In the genomic region with DNA sequence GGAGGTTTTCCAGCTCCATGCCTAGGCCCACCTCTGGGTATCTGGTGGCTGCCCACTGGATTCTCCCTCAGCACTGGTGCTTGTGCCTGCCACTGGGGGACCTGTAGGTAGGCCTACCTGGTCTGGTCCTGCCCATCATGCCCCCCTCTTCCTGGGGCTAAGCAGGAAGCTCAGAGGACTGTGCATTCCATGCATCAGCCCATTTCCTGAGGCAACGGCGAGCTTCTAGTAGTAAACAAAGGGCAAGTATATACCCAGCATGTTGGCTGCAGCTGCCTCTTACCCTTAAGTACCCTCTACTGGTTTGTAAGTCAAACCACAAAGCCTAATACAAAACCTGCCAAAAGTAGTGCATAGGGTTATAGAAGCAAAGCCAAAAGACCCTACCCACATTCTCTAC, we compare ENCODE assay signal across 26 cellular contexts. TPM values are rescaled to one million over a fixed set of nuclear protein-coding genes. Genes with fewer than 3 reads are reported as not detected.
DNase-seq lines count a peak whose midpoint lies in the region; ATAC-seq and TF ChIP-seq lines count a peak whose summit lies in the region.
"Had no signal": no experiment of that assay in that cellular context is flagged by ENCODE, and none has a peak within 500 bp of the region (broad histone marks: within the 10 kb centered on the region; RNA-seq: fewer than 3 reads in every experiment).

No MANE protein-coding gene starts in this region.

- H3K27me3 Mint-ChIP-seq in GM23338 (ENCODE audit: insufficient read depth, low read depth, poor library complexity) = peaks cover 8% of the 10 kb centered on the region

- DNase-seq in DMS53 (lab: John Stamatoyannopoulos, UW) (peak; percentile 4), DMS53 treated with DMSO at 0.1 percent for 48 hours (lab: John Stamatoyannopoulos, UW; ENCODE audit: unreplicated experiment) (no peak), GM23338 (ENCODE audit: low spot score) (peak; percentile 58), NT2/D1 (ENCODE audit: low read depth, low spot score) (peak; percentile 32), iPS DF 19.7 (ENCODE audit: low read depth, low spot score) (peak; percentile 64), heart left ventricle (no peak), SJCRH30 (no peak), NCI-H446 (lab: John Stamatoyannopoulos, UW) (no peak)
- DNase-seq: 8988T; AML-193; C1 segment of cervical spinal cord; Calu3; CD8-positive, alpha-beta T cell; DND-41; GM23248; NCI-H1092 treated with DMSO at 0.1 percent for 48 hours; NCI-H1436 treated with DMSO at 0.1 percent for 48 hours; NCI-H1930; NCI-H524; NCI-H82 had no signal

- no peaks in the 10 kb centered on the region for H3F3A ChIP-seq in GM23338 (replicated peaks; ENCODE audit: low read depth)

- H3K27ac Mint-ChIP-seq in GM23338 = no peak overlapping the region
- H3K27ac Mint-ChIP-seq: CD8-positive, alpha-beta T cell had no signal

- H2AFZ ChIP-seq in GM23338 = 0 out of 2 replicates have a peak overlapping the region, but pooled peaks have one; percentile 19
- H2AFZ ChIP-seq: GM23248 had no signal

- no peaks in the 10 kb centered on the region for H3K79me2 ChIP-seq in GM23338 (replicated peaks; ENCODE audit: insufficient read depth)

- intact Hi-C loops in heart left ventricle (cut with DNase I) = no loop called here

- H3K9ac ChIP-seq in NT2/D1 (ENCODE audit: insufficient read length, low read depth) = no peak overlapping the region
- H3K9ac ChIP-seq: GM23248 had no signal

- no peaks in the 10 kb centered on the region for H3K27me3 ChIP-seq in GM23338 (ENCODE audit: insufficient read depth)
- no peaks in the 10 kb centered on the region for H3K27me3 ChIP-seq in NT2/D1 (ENCODE audit: insufficient read depth, insufficient read length)
- no peaks in the 10 kb centered on the region for H3K27me3 ChIP-seq in heart left ventricle
- no peaks in the 10 kb centered on the region for H3K27me3 ChIP-seq in SJCRH30

- no peaks in the 10 kb centered on the region for H3K9me2 ChIP-seq in GM23338 (ENCODE audit: insufficient read depth)

- no peak overlapping the region for H3K4me3 Mint-ChIP-seq in GM23338
- H3K4me3 Mint-ChIP-seq: CD8-positive, alpha-beta T cell had no signal

- H3K27ac ChIP-seq in GM23338 (ENCODE audit: low read depth) = no peak overlapping the region
- H3K27ac ChIP-seq in heart left ventricle = no peak overlapping the region
- H3K27ac ChIP-seq in SJCRH30 = no peak overlapping the region
- H3K27ac ChIP-seq: GM23248, HL-60 had no signal

- H3K4me2 ChIP-seq in GM23338 = peak overlapping the region; percentile 55; the same call in 1 of the 2 replicates

- no peak for TF ChIP-seq POLR2A in heart left ventricle (IDR thresholded peaks at IDR 0.05)

- H4K20me1 ChIP-seq in GM23338 (replicated peaks; ENCODE audit: insufficient read depth) = no peaks in the 10 kb centered on the region

- H3K9me3 ChIP-seq in NT2/D1 (ENCODE audit: insufficient read depth, low read length) (peaks cover 76% of the 10 kb centered on the region), heart left ventricle (peaks cover 0 to 54% (median 15%) of the 10 kb centered on the region in 12 donors), SJCRH30 (replicated peaks) (no peaks in the 10 kb centered on the region)

- H3K4me3 ChIP-seq in GM23338 = no peak overlapping the region; the same call in 1 of the 2 replicates
- no peak overlapping the region for H3K4me3 ChIP-seq in NT2/D1 (ENCODE audit: insufficient read length, low read depth)
- H3K4me3 ChIP-seq in heart left ventricle = no peak overlapping the region
- H3K4me3 ChIP-seq in SJCRH30 = no peak overlapping the region
- H3K4me3 ChIP-seq: GM23248, K562 had no signal

- H3K36me3 Mint-ChIP-seq in GM23338 (ENCODE audit: low read depth) = peaks cover 41% of the 10 kb centered on the region
- H3K36me3 Mint-ChIP-seq: CD8-positive, alpha-beta T cell had no signal

- peaks cover 70% of the 10 kb centered on the region for H3K9me3 Mint-ChIP-seq in GM23338

- 74 to 84% (median 79%) methylated on average over 2 of the region's 2 CpGs for WGBS in heart left ventricle, 4 donors

- 0 out of 2 replicates have a peak, but pooled peaks cover 4% of the 10 kb centered on the region for H3K36me3 ChIP-seq in GM23338 (ENCODE audit: insufficient read depth)
- no peaks in the 10 kb centered on the region for H3K36me3 ChIP-seq in NT2/D1 (ENCODE audit: insufficient read depth, insufficient read length, low read length)
- H3K36me3 ChIP-seq in heart left ventricle = no peaks in the 10 kb centered on the region
- H3K36me3 ChIP-seq in SJCRH30 = no peaks in the 10 kb centered on the region

- TF ChIP-seq CTCF in GM23338 (conservative IDR thresholded peaks at IDR 0.05; ENCODE audit: low read depth in 2 of 2) (no peak), heart left ventricle (IDR thresholded peaks at IDR 0.05) (no peak)

- H3K4me1 Mint-ChIP-seq in GM23338 = peaks cover 38% of the 10 kb centered on the region

- H3K4me1 ChIP-seq in GM23338 (ENCODE audit: insufficient read depth) (peaks cover 29% of the 10 kb centered on the region), NT2/D1 (ENCODE audit: insufficient read depth, insufficient read length) (no peaks in the 10 kb centered on the region), heart left ventricle (no peaks in the 10 kb centered on the region), SJCRH30 (no peaks in the 10 kb centered on the region)

- ATAC-seq in GM23338 (peak; percentile 79), heart left ventricle (no peak)
- ATAC-seq: CD8-positive, alpha-beta T cell; HCT116; HepG2; K562; Right ventricle myocardium inferior had no signal

TF ChIP-seq in GM23338, 12 proteins besides CTCF, POLR2A, EP300 and RAD21:
- no peak for TF ChIP-seq EZH2 (IDR thresholded peaks at IDR 0.05; ENCODE audit: low read depth, unreplicated experiment)
- TF ChIP-seq, protein P1, sequence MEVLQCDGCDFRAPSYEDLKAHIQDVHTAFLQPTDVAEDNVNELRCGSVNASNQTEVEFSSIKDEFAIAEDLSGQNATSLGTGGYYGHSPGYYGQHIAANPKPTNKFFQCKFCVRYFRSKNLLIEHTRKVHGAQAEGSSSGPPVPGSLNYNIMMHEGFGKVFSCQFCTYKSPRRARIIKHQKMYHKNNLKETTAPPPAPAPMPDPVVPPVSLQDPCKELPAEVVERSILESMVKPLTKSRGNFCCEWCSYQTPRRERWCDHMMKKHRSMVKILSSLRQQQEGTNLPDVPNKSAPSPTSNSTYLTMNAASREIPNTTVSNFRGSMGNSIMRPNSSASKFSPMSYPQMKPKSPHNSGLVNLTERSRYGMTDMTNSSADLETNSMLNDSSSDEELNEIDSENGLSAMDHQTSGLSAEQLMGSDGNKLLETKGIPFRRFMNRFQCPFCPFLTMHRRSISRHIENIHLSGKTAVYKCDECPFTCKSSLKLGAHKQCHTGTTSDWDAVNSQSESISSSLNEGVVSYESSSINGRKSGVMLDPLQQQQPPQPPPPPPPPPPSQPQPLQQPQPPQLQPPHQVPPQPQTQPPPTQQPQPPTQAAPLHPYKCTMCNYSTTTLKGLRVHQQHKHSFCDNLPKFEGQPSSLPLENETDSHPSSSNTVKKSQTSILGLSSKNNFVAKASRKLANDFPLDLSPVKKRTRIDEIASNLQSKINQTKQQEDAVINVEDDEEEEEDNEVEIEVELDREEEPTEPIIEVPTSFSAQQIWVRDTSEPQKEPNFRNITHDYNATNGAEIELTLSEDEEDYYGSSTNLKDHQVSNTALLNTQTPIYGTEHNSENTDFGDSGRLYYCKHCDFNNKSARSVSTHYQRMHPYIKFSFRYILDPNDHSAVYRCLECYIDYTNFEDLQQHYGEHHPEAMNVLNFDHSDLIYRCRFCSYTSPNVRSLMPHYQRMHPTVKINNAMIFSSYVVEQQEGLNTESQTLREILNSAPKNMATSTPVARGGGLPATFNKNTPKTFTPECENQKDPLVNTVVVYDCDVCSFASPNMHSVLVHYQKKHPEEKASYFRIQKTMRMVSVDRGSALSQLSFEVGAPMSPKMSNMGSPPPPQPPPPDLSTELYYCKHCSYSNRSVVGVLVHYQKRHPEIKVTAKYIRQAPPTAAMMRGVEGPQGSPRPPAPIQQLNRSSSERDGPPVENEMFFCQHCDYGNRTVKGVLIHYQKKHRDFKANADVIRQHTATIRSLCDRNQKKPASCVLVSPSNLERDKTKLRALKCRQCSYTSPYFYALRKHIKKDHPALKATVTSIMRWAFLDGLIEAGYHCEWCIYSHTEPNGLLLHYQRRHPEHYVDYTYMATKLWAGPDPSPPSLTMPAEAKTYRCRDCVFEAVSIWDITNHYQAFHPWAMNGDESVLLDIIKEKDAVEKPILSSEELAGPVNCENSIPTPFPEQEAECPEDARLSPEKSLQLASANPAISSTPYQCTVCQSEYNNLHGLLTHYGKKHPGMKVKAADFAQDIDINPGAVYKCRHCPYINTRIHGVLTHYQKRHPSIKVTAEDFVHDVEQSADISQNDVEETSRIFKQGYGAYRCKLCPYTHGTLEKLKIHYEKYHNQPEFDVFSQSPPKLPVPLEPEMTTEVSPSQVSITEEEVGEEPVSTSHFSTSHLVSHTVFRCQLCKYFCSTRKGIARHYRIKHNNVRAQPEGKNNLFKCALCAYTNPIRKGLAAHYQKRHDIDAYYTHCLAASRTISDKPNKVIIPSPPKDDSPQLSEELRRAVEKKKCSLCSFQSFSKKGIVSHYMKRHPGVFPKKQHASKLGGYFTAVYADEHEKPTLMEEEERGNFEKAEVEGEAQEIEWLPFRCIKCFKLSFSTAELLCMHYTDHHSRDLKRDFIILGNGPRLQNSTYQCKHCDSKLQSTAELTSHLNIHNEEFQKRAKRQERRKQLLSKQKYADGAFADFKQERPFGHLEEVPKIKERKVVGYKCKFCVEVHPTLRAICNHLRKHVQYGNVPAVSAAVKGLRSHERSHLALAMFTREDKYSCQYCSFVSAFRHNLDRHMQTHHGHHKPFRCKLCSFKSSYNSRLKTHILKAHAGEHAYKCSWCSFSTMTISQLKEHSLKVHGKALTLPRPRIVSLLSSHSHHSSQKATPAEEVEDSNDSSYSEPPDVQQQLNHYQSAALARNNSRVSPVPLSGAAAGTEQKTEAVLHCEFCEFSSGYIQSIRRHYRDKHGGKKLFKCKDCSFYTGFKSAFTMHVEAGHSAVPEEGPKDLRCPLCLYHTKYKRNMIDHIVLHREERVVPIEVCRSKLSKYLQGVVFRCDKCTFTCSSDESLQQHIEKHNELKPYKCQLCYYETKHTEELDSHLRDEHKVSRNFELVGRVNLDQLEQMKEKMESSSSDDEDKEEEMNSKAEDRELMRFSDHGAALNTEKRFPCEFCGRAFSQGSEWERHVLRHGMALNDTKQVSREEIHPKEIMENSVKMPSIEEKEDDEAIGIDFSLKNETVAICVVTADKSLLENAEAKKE (CRISPR knock-in tag; IDR thresholded peaks at IDR 0.05) = 0 out of 2 replicates have a peak, but pooled peaks have one; percentile 6

RNA-seq across cellular contexts. Expression of a gene that starts 37.5 kb away (rescaled TPM):
- total RNA-seq in GM23338 (2014; rRNA removed; shearing (Covaris generic)) = 0.03 and 0.04 TPM in 2 replicates
- polyA plus RNA-seq in GM23338 (2016; fragmentation: Nextera tagmentation; extraction: Ambion mirVana) (not detected in 2 replicates), heart left ventricle (under 1 TPM; 0.11 to 0.78 TPM)
- total RNA-seq in heart left ventricle = 1 to 10 TPM in 2 of 9 donors, under 1 TPM in 6, not detected in 1; 0.06 to 2.2 (median 0.76) TPM
- total RNA-seq in SJCRH30 (2014; rRNA removed; shearing (Covaris generic)) = 0.47 and 1.1 TPM in 2 replicates
- total RNA-seq: GM23248, SK-MEL-5 had no signal
- polyA plus RNA-seq: GM23248 had no signal

Comparison
In these comparisons a context has a peak if more than half of its experiments do, and no peak if none do; other contexts are left out.
1. DNase-seq: peak in DMS53 (single experiment), GM23338 (single experiment), NT2/D1 (single experiment) and iPS DF 19.7 (single experiment); none in DMS53 treated with DMSO at 0.1 percent for 48 hours (single experiment), heart left ventricle (0 of 5), SJCRH30 (0 of 2) and NCI-H446 (0 of 2).